ENCODE assay signal across 22 cellular contexts in genomic region chr12:87142346-87142745, GRCh38.
"Had no signal": no experiment of that assay in that cellular context is flagged by ENCODE, and none has a peak within 500 bp of the region (broad histone marks: within the 10 kb centered on the region; RNA-seq: fewer than 3 reads in every experiment).

No MANE protein-coding gene starts in this region.

- H3K4me3 ChIP-seq: body of pancreas, colonic mucosa, ovary, psoas muscle, smooth muscle cell, thoracic aorta, upper lobe of left lung had no signal

- H3K27me3 ChIP-seq: body of pancreas, colonic mucosa, foreskin keratinocyte, ovary, upper lobe of left lung had no signal

- H3K4me2 ChIP-seq: smooth muscle cell had no signal

- H3K4me1 ChIP-seq: body of pancreas, colonic mucosa, foreskin keratinocyte, psoas muscle, upper lobe of left lung had no signal

- DNase-seq: activated B cell treated with CpG ODN at 0.5 μM for 24 hours; activated CD4-positive, alpha-beta memory T cell treated with anti-CD3 and anti-CD28 coated beads for 36 hours; activated CD4-positive, alpha-beta T cell treated with anti-CD3 and anti-CD28 coated beads for 4 hours; activated T-cell treated with anti-CD3 and anti-CD28 coated beads for 4 hours; amniotic stem cell; body of pancreas; central memory CD4-positive, alpha-beta T cell; colonic mucosa; foreskin keratinocyte; glutamatergic neuron; hippocampal formation; left cardiac atrium; mesendoderm; naive thymus-derived CD8-positive, alpha-beta T cell; ovary; psoas muscle; right cardiac atrium; stimulated activated CD4-positive, alpha-beta T cell treated with anti-CD3 and anti-CD28 coated beads, Interleukin-4, amount 100 ng/mL, for 24 hours; upper lobe of left lung had no signal

- H3K36me3 ChIP-seq: colonic mucosa, ovary, thoracic aorta, upper lobe of left lung had no signal

- H3K9me3 ChIP-seq: body of pancreas, colonic mucosa, ovary, psoas muscle, thoracic aorta, upper lobe of left lung had no signal

- H3K27ac ChIP-seq: body of pancreas, colonic mucosa, foreskin keratinocyte, ovary, psoas muscle, thoracic aorta, upper lobe of left lung had no signal

- ATAC-seq: body of pancreas; foreskin keratinocyte; left cardiac atrium; naive thymus-derived CD8-positive, alpha-beta T cell; psoas muscle; right cardiac atrium; stimulated activated effector memory CD8-positive, alpha-beta T cell treated with anti-CD3 and anti-CD28 coated beads, Interleukin-12 subunit alpha, Interleukin-12 subunit beta, amount 100 ng/mL, for 72 hours had no signal
